ENCODE assay signal across 9 cellular contexts in genomic region chr17:40287159-40287493, GRCh38. TPM values are rescaled to one million over a fixed set of nuclear protein-coding genes. Genes with fewer than 3 reads are reported as not detected.
DNase-seq lines count a peak whose midpoint lies in the region; ATAC-seq and TF ChIP-seq lines count a peak whose summit lies in the region.
"Had no signal": no experiment of that assay in that cellular context is flagged by ENCODE, and none has a peak within 500 bp of the region (broad histone marks: within the 10 kb centered on the region; RNA-seq: fewer than 3 reads in every experiment).

No MANE protein-coding gene starts in this region.

- peak overlapping the region; percentile 99 for H3K27ac Mint-ChIP-seq in activated CD4-positive, alpha-beta T cell treated with anti-CD3 and anti-CD28 coated beads, Interleukin-2, amount 10 ng/mL, durations not matched to agents 24 days and 14 days
- H3K27ac Mint-ChIP-seq in T-cell: peak overlapping the region in 1 of 2 donors; percentile 95
- peak overlapping the region; percentile 91 to 99 for H3K27ac Mint-ChIP-seq in stimulated activated naive CD8-positive, alpha-beta T cell treated with anti-CD3 and anti-CD28 coated beads, Interleukin-15, amount 100 ng/mL, for 72 hours

- H3K9me3 ChIP-seq in hepatocyte (ENCODE audit: low read depth) (no peaks in the 10 kb centered on the region), A673 (ENCODE audit: low read depth, low read length, poor library complexity, severe bottlenecking) (no peaks in the 10 kb centered on the region)
- H3K9me3 ChIP-seq: tibial nerve had no signal

- WGBS in hepatocyte (ENCODE audit: low lambda C conversion rate, missing lambda C conversion rate): 44% methylated on average over 4 of the region's 4 CpGs

- peaks cover 49% of the 10 kb centered on the region for H3K4me1 Mint-ChIP-seq in activated CD4-positive, alpha-beta T cell treated with anti-CD3 and anti-CD28 coated beads, Interleukin-2, amount 10 ng/mL, durations not matched to agents 24 days and 14 days
- peaks cover 28 to 44% (median 33%) of the 10 kb centered on the region in 3 donors for H3K4me1 Mint-ChIP-seq in T-cell
- peaks cover 60% of the 10 kb centered on the region for H3K4me1 Mint-ChIP-seq in stimulated activated naive CD8-positive, alpha-beta T cell treated with anti-CD3 and anti-CD28 coated beads, Interleukin-15, amount 100 ng/mL, for 72 hours

- H3K4me3 Mint-ChIP-seq in activated CD4-positive, alpha-beta T cell treated with anti-CD3 and anti-CD28 coated beads, Interleukin-2, amount 10 ng/mL, durations not matched to agents 24 days and 14 days: peak overlapping the region; percentile 98
- peak overlapping the region; percentile 94 to 99 (median 97) for H3K4me3 Mint-ChIP-seq in T-cell
- peak overlapping the region; percentile 94 to 98 for H3K4me3 Mint-ChIP-seq in stimulated activated naive CD8-positive, alpha-beta T cell treated with anti-CD3 and anti-CD28 coated beads, Interleukin-15, amount 100 ng/mL, for 72 hours

- H3K27ac ChIP-seq in hepatocyte (no peak overlapping the region), A673 (ENCODE audit: low read depth, low read length, poor library complexity, severe bottlenecking) (no peak overlapping the region)

- H3K27me3 ChIP-seq in hepatocyte (no peaks in the 10 kb centered on the region), A673 (replicated peaks; ENCODE audit: insufficient read depth, low read depth, low read length, poor library complexity) (no peaks in the 10 kb centered on the region)
- H3K27me3 ChIP-seq: tibial nerve had no signal

- no peaks in the 10 kb centered on the region for H3K36me3 ChIP-seq in hepatocyte (replicated peaks; ENCODE audit: insufficient read depth, low read depth)
- H3K36me3 ChIP-seq in A673 (ENCODE audit: insufficient read depth, low read length, poor library complexity, severe bottlenecking): peaks cover 19% of the 10 kb centered on the region

- H4K20me1 ChIP-seq in hepatocyte (ENCODE audit: insufficient read depth, poor library complexity, severe bottlenecking): no peaks in the 10 kb centered on the region

- peaks cover 10% of the 10 kb centered on the region for H3K4me1 ChIP-seq in hepatocyte (ENCODE audit: insufficient read depth)
- H3K4me1 ChIP-seq in A673 (ENCODE audit: insufficient read depth, low read length, poor library complexity, severe bottlenecking): peaks cover 6% of the 10 kb centered on the region

- H3K4me2 ChIP-seq in hepatocyte: peak overlapping the region; percentile 68

- peaks cover 44% of the 10 kb centered on the region for H3K36me3 Mint-ChIP-seq in activated CD4-positive, alpha-beta T cell treated with anti-CD3 and anti-CD28 coated beads, Interleukin-2, amount 10 ng/mL, durations not matched to agents 24 days and 14 days (ENCODE audit: low read depth)
- peaks cover 2% of the 10 kb centered on the region for H3K36me3 Mint-ChIP-seq in T-cell

- CTCF ChIA-PET in T-cell (lab: Charles Lee): interaction anchor here in 1 of 2 donors (1.0 kb wide), 1 partner anchor 68 kb away, joined by 3 read pairs; the partner anchor contains the start of gene WIPF2
- CTCF ChIA-PET in A673 (lab: Charles Lee): no interaction called here

- POLR2A ChIA-PET in T-cell (lab: Charles Lee): no interaction called here
- POLR2A ChIA-PET in A673 (lab: Charles Lee; ENCODE audit: low non-redundant PET): no interaction called here

- no peak for DNase-seq in activated CD4-positive, alpha-beta T cell treated with anti-CD3 and anti-CD28 coated beads, Interleukin-2, amount 10 ng/mL, durations not matched to agents 24 days and 14 days
- no peak for DNase-seq in activated CD4-positive, alpha-beta T cell treated with anti-CD3 and anti-CD28 coated beads for 48 hours
- DNase-seq in T-cell (no peak), hepatocyte (ENCODE audit: low spot score) (no peak), A673 (ENCODE audit: low spot score) (no peak), T1000 (lab: John Stamatoyannopoulos, UW) (no peak)
- DNase-seq in stimulated activated naive CD8-positive, alpha-beta T cell treated with anti-CD3 and anti-CD28 coated beads, Interleukin-15, amount 100 ng/mL, for 72 hours: no peak

- no peaks in the 10 kb centered on the region for H3K27me3 Mint-ChIP-seq in activated CD4-positive, alpha-beta T cell treated with anti-CD3 and anti-CD28 coated beads, Interleukin-2, amount 10 ng/mL, durations not matched to agents 24 days and 14 days
- no peaks in the 10 kb centered on the region for H3K27me3 Mint-ChIP-seq in T-cell
- H3K27me3 Mint-ChIP-seq in stimulated activated naive CD8-positive, alpha-beta T cell treated with anti-CD3 and anti-CD28 coated beads, Interleukin-15, amount 100 ng/mL, for 72 hours: no peaks in the 10 kb centered on the region

- no peak for TF ChIP-seq CTCF in hepatocyte (IDR thresholded peaks at IDR 0.05; ENCODE audit: poor library complexity)
- TF ChIP-seq CTCF in A673 (conservative IDR thresholded peaks at IDR 0.05; ENCODE audit: low read depth, low read length): no peak

- BruUV-seq in A673 (replicated peaks; lab: Mats Ljungman, UMichigan): no TSS peak

- H2AFZ ChIP-seq in hepatocyte: peak overlapping the region; percentile 35

- no peak overlapping the region for H3K4me3 ChIP-seq in hepatocyte
- no peak overlapping the region for H3K4me3 ChIP-seq in A673 (ENCODE audit: low read depth, low read length, poor library complexity, severe bottlenecking)

- H3K9me3 Mint-ChIP-seq in activated CD4-positive, alpha-beta T cell treated with anti-CD3 and anti-CD28 coated beads, Interleukin-2, amount 10 ng/mL, durations not matched to agents 24 days and 14 days: no peaks in the 10 kb centered on the region
- H3K9me3 Mint-ChIP-seq in T-cell: no peaks in the 10 kb centered on the region
- H3K9me3 Mint-ChIP-seq in stimulated activated naive CD8-positive, alpha-beta T cell treated with anti-CD3 and anti-CD28 coated beads, Interleukin-15, amount 100 ng/mL, for 72 hours: no peaks in the 10 kb centered on the region

- H3K79me2 ChIP-seq in hepatocyte: peaks cover 7% of the 10 kb centered on the region

- peak in 1 of 4 experiments; percentile 3 for ATAC-seq in T-cell (replicated peaks in 1 of 4)
- no peak for ATAC-seq in stimulated activated naive CD8-positive, alpha-beta T cell treated with anti-CD3 and anti-CD28 coated beads, Interleukin-15, amount 100 ng/mL, for 72 hours
- no peak for ATAC-seq in GM18498 (IDR thresholded peaks at IDR 0.05; ENCODE audit: unreplicated experiment)

- intact Hi-C loops in activated CD4-positive, alpha-beta T cell treated with anti-CD3 and anti-CD28 coated beads, Interleukin-2, amount 10 ng/mL, durations not matched to agents 24 days and 14 days (cut with micrococcal nuclease): loop anchor here (1.0 to 2.0 kb wide), 4 partner anchors 31 to 174 kb away; partner anchors contain the start of gene WIPF2
- intact Hi-C loops in A673 (cut with micrococcal nuclease; ENCODE audit: unreplicated experiment): loop anchor here (5.0 kb wide), 1 partner anchor 85 kb away; no protein-coding TSS in a partner anchor

- no peaks in the 10 kb centered on the region for H3K9me2 ChIP-seq in hepatocyte (replicated peaks; ENCODE audit: insufficient read depth)

RNA-seq across cellular contexts. Expression of gene CDC6, which starts 0.6 kb away (rescaled TPM):
- total RNA-seq in activated CD4-positive, alpha-beta T cell treated with anti-CD3 and anti-CD28 coated beads, Interleukin-2, amount 10 ng/mL, durations not matched to agents 24 days and 14 days: 139 and 142 TPM in 2 replicates
- total RNA-seq in T-cell (1 to 10 TPM; 1.3 to 3.2 (median 2.1) TPM), hepatocyte (5.8 and 8.6 TPM in 2 replicates), A673 (2021) (82.6 and 85.7 TPM in 2 replicates)
- 5.1 and 7.5 TPM in 2 replicates for polyA plus RNA-seq in hepatocyte

RNA-seq across cellular contexts. Expression of gene RARA, which starts 21.9 kb away (rescaled TPM):
- total RNA-seq in activated CD4-positive, alpha-beta T cell treated with anti-CD3 and anti-CD28 coated beads, Interleukin-2, amount 10 ng/mL, durations not matched to agents 24 days and 14 days: 24.0 and 26.2 TPM in 2 replicates
- total RNA-seq in T-cell (10 to 100 TPM; 46.8 to 90.7 (median 69.1) TPM), hepatocyte (19.2 and 30.0 TPM in 2 replicates), A673 (2021) (25.4 and 30.3 TPM in 2 replicates)
- polyA plus RNA-seq in hepatocyte: 33.1 and 34.4 TPM in 2 replicates
